ENCODE assay signal across 1 cellular context in the genomic region with DNA sequence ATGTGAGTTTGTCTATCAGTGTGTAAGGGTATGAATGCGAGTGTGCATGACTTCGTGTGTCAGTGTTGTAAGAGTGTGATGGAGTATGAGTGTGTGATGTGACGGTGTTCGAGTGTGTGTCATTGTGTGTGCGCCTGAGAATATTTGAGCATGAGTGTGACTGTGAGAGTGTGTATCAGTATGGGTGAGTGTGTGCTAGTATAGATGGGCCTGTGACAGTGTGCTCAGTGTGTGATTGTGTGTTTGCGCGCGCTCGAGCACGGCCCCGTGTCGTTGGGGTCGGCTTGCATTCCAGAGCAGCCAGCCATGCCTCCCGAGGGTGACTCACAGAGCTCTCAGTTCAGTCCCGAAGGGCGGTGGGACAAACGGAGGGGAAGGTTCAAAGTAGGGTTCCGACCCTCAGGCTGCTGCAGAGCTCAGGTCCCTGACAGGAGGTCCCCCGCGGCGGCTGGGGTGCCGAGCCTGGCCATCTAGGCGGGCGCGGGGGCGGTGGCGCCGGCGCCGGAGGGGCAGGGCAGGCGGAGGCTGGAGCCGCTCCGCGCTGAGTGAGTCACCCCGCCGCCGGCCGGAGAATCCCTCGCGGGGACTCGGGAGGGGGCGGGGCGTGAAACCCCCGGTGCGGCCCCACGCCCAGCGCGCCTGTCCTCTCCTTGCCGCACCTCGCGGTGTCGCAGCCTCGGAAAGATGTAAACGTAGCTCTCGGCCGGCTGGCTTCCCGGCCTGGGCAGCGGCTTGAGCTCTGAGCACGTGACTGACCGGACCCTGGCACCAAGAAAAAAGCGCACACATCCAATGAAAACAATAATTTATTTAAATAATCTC.
TF ChIP-seq lines count a peak whose summit lies in the region.

No MANE protein-coding gene starts in this region.

TF ChIP-seq in IMR-90, 13 proteins besides CTCF, POLR2A, EP300 and RAD21 (continued from another document):
- TF ChIP-seq ELK1 (IDR thresholded peaks at IDR 0.05; ENCODE audit: borderline replicate concordance, low read depth, low read length) (no peak), MAFK (IDR thresholded peaks at IDR 0.05; ENCODE audit: low read depth, low read length) (no peak), RFX5 (IDR thresholded peaks at IDR 0.05; ENCODE audit: low read depth, low read length) (no peak), CEBPB (IDR thresholded peaks at IDR 0.05; ENCODE audit: low read depth, low read length) (no peak), RCOR1 (IDR thresholded peaks at IDR 0.05; ENCODE audit: insufficient replicate concordance, low read length) (peak; percentile 6), NFE2L2 (IDR thresholded peaks at IDR 0.05; ENCODE audit: low read depth, low read length) (no peak), SMC3 (IDR thresholded peaks at IDR 0.05; ENCODE audit: low read depth, low read length) (no peak), MXI1 (IDR thresholded peaks at IDR 0.05; ENCODE audit: borderline replicate concordance, low read depth, low read length) (peak; percentile 33; the same call in 1 of the 2 replicates), FOS (IDR thresholded peaks at IDR 0.05; ENCODE audit: low read depth, low read length) (peak; percentile 80), CHD1 (IDR thresholded peaks at IDR 0.05; ENCODE audit: low read depth, low read length) (no peak), MAZ (IDR thresholded peaks at IDR 0.05; ENCODE audit: borderline replicate concordance, low read depth, low read length) (peak; percentile 80)
- TF ChIP-seq, protein P1, sequence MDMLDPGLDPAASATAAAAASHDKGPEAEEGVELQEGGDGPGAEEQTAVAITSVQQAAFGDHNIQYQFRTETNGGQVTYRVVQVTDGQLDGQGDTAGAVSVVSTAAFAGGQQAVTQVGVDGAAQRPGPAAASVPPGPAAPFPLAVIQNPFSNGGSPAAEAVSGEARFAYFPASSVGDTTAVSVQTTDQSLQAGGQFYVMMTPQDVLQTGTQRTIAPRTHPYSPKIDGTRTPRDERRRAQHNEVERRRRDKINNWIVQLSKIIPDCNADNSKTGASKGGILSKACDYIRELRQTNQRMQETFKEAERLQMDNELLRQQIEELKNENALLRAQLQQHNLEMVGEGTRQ (IDR thresholded peaks at IDR 0.05; ENCODE audit: low read depth, low read length): peak; percentile 86
